Comparison of ENCODE assay signal across 22 cellular contexts in the genomic region with DNA sequence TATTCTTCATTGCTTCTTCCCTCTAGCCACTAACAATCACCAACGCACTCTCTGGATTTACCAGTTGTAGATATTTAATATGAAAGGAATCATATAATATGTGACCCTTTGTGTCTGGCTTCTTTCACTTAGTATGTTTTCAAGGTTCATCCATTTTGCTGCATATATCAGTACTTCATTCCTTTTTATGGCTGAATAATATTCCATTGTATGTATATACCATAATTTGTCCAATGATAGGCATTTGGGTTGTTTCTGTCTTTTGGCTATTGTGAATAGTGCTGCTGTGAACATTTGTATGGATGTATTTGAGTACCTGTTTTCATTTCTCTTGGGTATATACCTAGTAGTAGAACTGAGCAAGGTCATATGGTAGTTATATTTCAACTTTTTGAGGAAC.
"Had no signal": no experiment of that assay in that cellular context is flagged by ENCODE, and none has a peak within 500 bp of the region (broad histone marks: within the 10 kb centered on the region; RNA-seq: fewer than 3 reads in every experiment).

No MANE protein-coding gene starts in this region.

- H3K9me3 ChIP-seq: MG63, SJSA1 had no signal

- H3K4me3 ChIP-seq: MG63, SJSA1, SK-N-MC had no signal

- FAIRE-seq: RCC 7860 had no signal

- H3K27ac Mint-ChIP-seq: IgD-negative memory B cell had no signal

- H3K36me3 ChIP-seq: MG63, SJSA1 had no signal

- DNase-seq: KBM-7, MG63, NCI-H1092 treated with DMSO at 0.1 percent for 48 hours, NCI-H1436, NCI-H187, NCI-H2029, NCI-H2081 treated with DMSO at 0.1 percent for 48 hours, NCI-H2171, NCI-H226, NCI-H446, NCI-H510A, NCI-H524 treated with DMSO at 0.1 percent for 48 hours, NCI-H69, NCI-H774, Right ventricle myocardium superior, RPMI8226, SIG-M5, T-helper 1 cell had no signal

- H3K27me3 Mint-ChIP-seq: IgD-negative memory B cell had no signal

- H3K27me3 ChIP-seq: MG63, SJSA1 had no signal

- H3K27ac ChIP-seq: SJSA1, SK-N-MC had no signal

- H3K9me3 Mint-ChIP-seq: IgD-negative memory B cell had no signal
